8 cellular contexts compared by ENCODE assay signal in genomic region chr10:110501142-110501937, GRCh38. TPM values are rescaled to one million over a fixed set of nuclear protein-coding genes. Genes with fewer than 3 reads are reported as not detected.
DNase-seq lines count a peak whose midpoint lies in the region; ATAC-seq and TF ChIP-seq lines count a peak whose summit lies in the region.

No MANE protein-coding gene starts in this region.

- peak overlapping the region; percentile 94 for H3K9ac ChIP-seq in adipocyte (ENCODE audit: low read length)

- H3K36me3 Mint-ChIP-seq in HFFc6 (ENCODE audit: low read depth) = peaks cover 65% of the 10 kb centered on the region

- 35 to 37% (median 37%) methylated on average over 9 of the region's 9 CpGs for WGBS in psoas muscle, 3 donors

- H3K27ac Mint-ChIP-seq in HFFc6 = peak overlapping the region; percentile 95

- H3K27ac ChIP-seq in SJCRH30 (no peak overlapping the region), psoas muscle (peak overlapping the region; percentile 53)

- peaks cover 74% of the 10 kb centered on the region for H3K4me1 Mint-ChIP-seq in HFFc6 (ENCODE audit: low read depth)

- peak overlapping the region; percentile 100 for H3K4me3 Mint-ChIP-seq in HFFc6

- H3K4me3 ChIP-seq in SJCRH30 (no peak overlapping the region), adipocyte (ENCODE audit: low read length) (peak overlapping the region; percentile 88), psoas muscle (peak overlapping the region; percentile 25)

- DNase-seq in ELF-1 (ENCODE audit: low read depth, low spot score) (peak; percentile 89), HFFc6 (peak; percentile 93), SJCRH30 (peak; percentile 93 to 94), adipocyte (ENCODE audit: low read depth) (peak; percentile 94), cardiac septum (ENCODE audit: low spot score) (peak; percentile 91), psoas muscle (peak; percentile 87 to 90)

- intact Hi-C loops in cardiac septum (cut with DNase I) = loop anchor here (2.0 to 10.0 kb wide), 2 partner anchors 197 to 497 kb away; partner anchors contain the start of genes ADD3 and SMNDC1
- intact Hi-C loops in psoas muscle (cut with DNase I) = no loop called here

- H3K4me1 ChIP-seq in SJCRH30 = peaks cover 38% of the 10 kb centered on the region
- H3K4me1 ChIP-seq in adipocyte (ENCODE audit: control insufficient read depth, insufficient read depth, low read length) = peaks cover 71% of the 10 kb centered on the region
- H3K4me1 ChIP-seq in psoas muscle = peaks cover 43% of the 10 kb centered on the region

- H3K27me3 ChIP-seq in SJCRH30 (no peaks in the 10 kb centered on the region), adipocyte (replicated peaks; ENCODE audit: control insufficient read depth, insufficient read depth, low read length) (no peaks in the 10 kb centered on the region), psoas muscle (ENCODE audit: insufficient read depth in 3 of 3, low read length in 2 of 3) (peaks cover 0 to 19% (median 2%) of the 10 kb centered on the region in 3 donors)

- ATAC-seq in psoas muscle = peak; percentile 58 to 73 (median 64)
- ATAC-seq in GM21390 (IDR thresholded peaks at IDR 0.05; ENCODE audit: unreplicated experiment) = no peak
- no peak for ATAC-seq in GM21717 (IDR thresholded peaks at IDR 0.05; ENCODE audit: unreplicated experiment)

- H3K9me3 Mint-ChIP-seq in HFFc6 = no peaks in the 10 kb centered on the region

- peaks cover 5% of the 10 kb centered on the region; the same call in 1 of the 2 replicates for H3K36me3 ChIP-seq in SJCRH30
- peaks cover 5% of the 10 kb centered on the region for H3K36me3 ChIP-seq in adipocyte (ENCODE audit: control insufficient read depth, insufficient read depth, low read length, severe bottlenecking)
- no peaks in the 10 kb centered on the region for H3K36me3 ChIP-seq in psoas muscle (ENCODE audit: insufficient read depth in 1 of 2, low read depth in 1 of 2)

- TF ChIP-seq CTCF in HFFc6 (IDR thresholded peaks at IDR 0.05) = no peak
- TF ChIP-seq CTCF in psoas muscle (IDR thresholded peaks at IDR 0.05) = no peak

- peaks cover 32% of the 10 kb centered on the region for H3K27me3 Mint-ChIP-seq in HFFc6 (ENCODE audit: insufficient read depth)

- H3K9me3 ChIP-seq in SJCRH30 (replicated peaks) (no peaks in the 10 kb centered on the region), adipocyte (ENCODE audit: control insufficient read depth, low read length) (no peaks in the 10 kb centered on the region), psoas muscle (no peaks in the 10 kb centered on the region)

RNA-seq across cellular contexts. Expression of gene DUSP5, which starts 3.6 kb away (rescaled TPM):
- total RNA-seq in HFFc6 (2021; fragmentation: NEBNext Ultra II Directional; extraction: Animal tissue kit (Norgen Biotek cat#: 25700)) = 10 to 100 TPM; 31.9 to 58.2 (median 35.0) TPM
- 5.3 and 6.0 TPM in 2 replicates for total RNA-seq in SJCRH30 (2014; rRNA removed; shearing (Covaris generic))
- total RNA-seq in cardiac septum = 29.4 TPM
- total RNA-seq in psoas muscle = 1 to 10 TPM; 1.3 to 2.9 (median 2.4) TPM
- polyA plus RNA-seq in psoas muscle = 10 to 100 TPM in 1 of 3 donors, 1 to 10 TPM in 2; 1.2 to 77.5 (median 1.9) TPM

Comparison
In these comparisons a context has a peak if more than half of its experiments do, and no peak if none do; other contexts are left out.
1. ATAC-seq: peak in psoas muscle (4 of 4); none in GM21390 (single experiment) and GM21717 (single experiment).
2. Peak in every context shown above with its lines, with median percentiles within 50 percentile points of each other: DNase-seq.